10 cellular contexts compared by ENCODE assay signal in genomic region chr6:148760143-148760505, GRCh38. TPM values are rescaled to one million over a fixed set of nuclear protein-coding genes. Genes with fewer than 3 reads are reported as not detected.
DNase-seq lines count a peak whose midpoint lies in the region; ATAC-seq and TF ChIP-seq lines count a peak whose summit lies in the region.
"Had no signal": no experiment of that assay in that cellular context is flagged by ENCODE, and none has a peak within 500 bp of the region (broad histone marks: within the 10 kb centered on the region; RNA-seq: fewer than 3 reads in every experiment).

No MANE protein-coding gene starts in this region.

- no peak for DNase-seq in GM06990 (ENCODE audit: extremely low read depth, insufficient read length)
- no peak for DNase-seq in IMR-90
- no peak for DNase-seq in effector memory CD4-positive, alpha-beta T cell
- no peak for DNase-seq in iPS-NIHi11 (ENCODE audit: low spot score)
- DNase-seq in WTC11 (ENCODE audit: low spot score) = no peak
- DNase-seq in activated effector memory CD4-positive, alpha-beta T cell treated with Interleukin-2 at 50 U/mL for 16 hours = no peak
- DNase-seq: body of pancreas; MM.1S; stimulated activated CD4-positive, alpha-beta T cell treated with anti-CD3 and anti-CD28 coated beads, Interleukin-4, amount 100 ng/mL, for 4 hours had no signal

- H3K4me1 ChIP-seq in IMR-90 (ENCODE audit: control insufficient read depth, insufficient read depth, low read length) = peaks cover 8% of the 10 kb centered on the region
- H3K4me1 ChIP-seq in effector memory CD4-positive, alpha-beta T cell (ENCODE audit: control insufficient read depth, insufficient read depth, low read length, poor library complexity, severe bottlenecking) = peaks cover 45% of the 10 kb centered on the region

- H4K91ac ChIP-seq in IMR-90 (ENCODE audit: insufficient read depth, low read depth, low read length) = no peak overlapping the region

- H3K4ac ChIP-seq in IMR-90 (ENCODE audit: low read depth, low read length) = 0 out of 2 replicates have a peak overlapping the region, but pooled peaks have one; percentile 31

- H2AK9ac ChIP-seq in IMR-90 (replicated peaks; ENCODE audit: low read depth, low read length, poor library complexity) = no peak overlapping the region

- no peak overlapping the region for H3K18ac ChIP-seq in IMR-90 (ENCODE audit: low read depth, low read length)

- 0 out of 3 replicates have a peak overlapping the region, but pooled peaks have one; percentile 11 for H2BK15ac ChIP-seq in IMR-90 (ENCODE audit: low read depth, low read length)

- peaks cover 31 to 37% of the 10 kb centered on the region in 2 experiments; a peak in 3 of 4 replicates for H3K79me1 ChIP-seq in IMR-90 (ENCODE audit: low read depth in 1 of 2, low read length in 2 of 2)

- TF ChIP-seq CTCF in GM06990 (IDR thresholded peaks at IDR 0.05; ENCODE audit: insufficient read depth, low read length, poor library complexity, severe bottlenecking) = no peak
- no peak for TF ChIP-seq CTCF in IMR-90 (conservative IDR thresholded peaks at IDR 0.05; ENCODE audit: low read depth, low read length)
- no peak for TF ChIP-seq CTCF in WTC11 (IDR thresholded peaks at IDR 0.05)

- 0 out of 2 replicates have a peak, but pooled peaks cover 8% of the 10 kb centered on the region for H3K9me3 Mint-ChIP-seq in WTC11

- BruUV-seq in IMR-90 (replicated peaks; lab: Mats Ljungman, UMichigan) = no TSS peak

- peak overlapping the region; percentile 54; the same call in 1 of the 2 replicates for H2AK5ac ChIP-seq in IMR-90 (ENCODE audit: low read depth, low read length)

- intact Hi-C loops in IMR-90 (cut with micrococcal nuclease) = no loop called here

- no peak overlapping the region for H4K5ac ChIP-seq in IMR-90 (ENCODE audit: low read depth, low read length)

- no peak overlapping the region for H2BK20ac ChIP-seq in IMR-90 (ENCODE audit: low read depth, low read length)

- TF ChIP-seq RAD21 in IMR-90 (IDR thresholded peaks at IDR 0.05; ENCODE audit: low read length) = no peak

- H3K36me3 Mint-ChIP-seq in WTC11 = no peaks in the 10 kb centered on the region; the same call in 1 of the 2 replicates

- ATAC-seq in IMR-90 (ENCODE audit: low read depth) = no peak
- ATAC-seq in WTC11 = no peak
- ATAC-seq: body of pancreas had no signal

- H4K20me1 ChIP-seq in IMR-90 (ENCODE audit: insufficient read depth, low read length) = peaks cover 27% of the 10 kb centered on the region

- peak overlapping the region; percentile 48; the same call in 1 of the 2 replicates for H3K23ac ChIP-seq in IMR-90 (ENCODE audit: low read depth, low read length)

- H3K9me1 ChIP-seq in IMR-90 (ENCODE audit: insufficient read depth, low read length) = peaks cover 11% of the 10 kb centered on the region

- H3K4me3 ChIP-seq in GM06990 (replicated peaks; ENCODE audit: low read depth, low read length) (peak overlapping the region; percentile 48), IMR-90 (ENCODE audit: insufficient read depth, low read depth, low read length) (no peak overlapping the region), skin epidermis (no peak overlapping the region)
- peak overlapping the region; percentile 31 for H3K4me3 ChIP-seq in effector memory CD4-positive, alpha-beta T cell (ENCODE audit: insufficient read depth, low read depth, low read length, poor library complexity, severe bottlenecking)
- H3K4me3 ChIP-seq: body of pancreas had no signal

- no peak overlapping the region for H3K27ac ChIP-seq in IMR-90 (ENCODE audit: insufficient read depth, low read length)
- peak overlapping the region; percentile 90 for H3K27ac ChIP-seq in effector memory CD4-positive, alpha-beta T cell (ENCODE audit: insufficient read depth, low read length, poor library complexity, severe bottlenecking)
- peak overlapping the region in 16 of 21 experiments; percentile 3 to 89 (median 58) for H3K27ac ChIP-seq in skin epidermis

- peak overlapping the region; percentile 47 for H2AFZ ChIP-seq in IMR-90 (replicated peaks; ENCODE audit: low read length, poor library complexity)

- H3K27me3 ChIP-seq in GM06990 (replicated peaks; ENCODE audit: control insufficient read depth, insufficient read depth, low read length) (no peaks in the 10 kb centered on the region), IMR-90 (ENCODE audit: control insufficient read depth, insufficient read depth, low read length) (no peaks in the 10 kb centered on the region)
- no peaks in the 10 kb centered on the region for H3K27me3 ChIP-seq in effector memory CD4-positive, alpha-beta T cell (replicated peaks; ENCODE audit: control insufficient read depth, insufficient read depth, low read length, poor library complexity, severe bottlenecking)
- H3K27me3 ChIP-seq: body of pancreas had no signal

- in situ Hi-C loops in IMR-90 (cut with MboI; ENCODE audit: low sequenced_read_pairs) = no loop called here

- no peak overlapping the region for H3K56ac ChIP-seq in IMR-90 (ENCODE audit: extremely low read depth, insufficient read depth, low read length)

- 0 out of 2 replicates have a peak overlapping the region, but pooled peaks have one; percentile 15 for H3K9ac ChIP-seq in IMR-90 (ENCODE audit: low read depth, low read length)

- no peak overlapping the region for H3K27ac Mint-ChIP-seq in WTC11

- no peak overlapping the region for H3K4me3 Mint-ChIP-seq in WTC11

- H3K9me3 ChIP-seq in IMR-90 (ENCODE audit: control insufficient read depth, insufficient read depth, low read length) = no peaks in the 10 kb centered on the region
- H3K9me3 ChIP-seq in effector memory CD4-positive, alpha-beta T cell (ENCODE audit: control insufficient read depth, low read length) = no peaks in the 10 kb centered on the region
- H3K9me3 ChIP-seq: body of pancreas had no signal

- no peak for TF ChIP-seq POLR2A in IMR-90 (IDR thresholded peaks at IDR 0.05; ENCODE audit: low read depth, low read length)

- dilution Hi-C loops in IMR-90 (cut with HindIII; ENCODE audit: low sequenced_read_pairs, unreplicated experiment) = no loop called here

- H3K4me1 Mint-ChIP-seq in WTC11 = peaks cover 84% of the 10 kb centered on the region

- no peak overlapping the region for H2BK5ac ChIP-seq in IMR-90 (ENCODE audit: low read depth, low read length, poor library complexity, severe bottlenecking)

- H3K27me3 Mint-ChIP-seq in WTC11 (ENCODE audit: low read depth) = no peaks in the 10 kb centered on the region

- WGBS in IMR-90 (ENCODE audit: extremely low coverage in 2 of 2, insufficient read length in 1 of 2), 2 experiments = 100% methylated on average over 1 of the region's 3 CpGs; no CpG with 5 or more reads in 1 of the 2 experiments

- H4K8ac ChIP-seq in IMR-90 (ENCODE audit: low read depth in 2 of 2, low read length in 2 of 2) = no peak overlapping the region

- H3K4me2 ChIP-seq in IMR-90 (ENCODE audit: low read depth, low read length) = peak overlapping the region; percentile 7; the same call in 1 of the 2 replicates

- no peak overlapping the region for H2BK120ac ChIP-seq in IMR-90 (ENCODE audit: low read depth, low read length)

- CTCF ChIA-PET in IMR-90 (lab: Yijun Ruan, JAX) = interaction anchor here (0.6 to 1.0 kb wide), 3 partner anchors 12 to 151 kb away, joined by 3 to 5 read pairs (median 4); no protein-coding TSS in a partner anchor
- CTCF ChIA-PET in WTC11 (lab: Charles Lee) = interaction anchor here (0.9 kb wide), 1 partner anchor 12 kb away, joined by 3 read pairs; no protein-coding TSS in a partner anchor

- peak overlapping the region; percentile 78 for H3K14ac ChIP-seq in IMR-90 (replicated peaks; ENCODE audit: low read depth, low read length)

- H3K36me3 ChIP-seq in GM06990 (ENCODE audit: control insufficient read depth, insufficient read depth, low read length) (no peaks in the 10 kb centered on the region), IMR-90 (ENCODE audit: control insufficient read depth, insufficient read depth, low read length) (no peaks in the 10 kb centered on the region)
- no peaks in the 10 kb centered on the region for H3K36me3 ChIP-seq in effector memory CD4-positive, alpha-beta T cell (ENCODE audit: control insufficient read depth, insufficient read depth, low read length)

- POLR2A ChIA-PET in IMR-90 (lab: Charles Lee; ENCODE audit: unreplicated experiment) = interaction anchor here (0.6 kb wide), 1 partner anchor 34 kb away, joined by 5 read pairs; no protein-coding TSS in a partner anchor
- POLR2A ChIA-PET in WTC11 (lab: Charles Lee) = interaction anchor here (0.6 kb wide), 1 partner anchor 36 kb away, joined by 5 read pairs; no protein-coding TSS in a partner anchor

TF ChIP-seq in IMR-90, 13 proteins besides CTCF, POLR2A, EP300 and RAD21 (continues in another document):
- no peak for TF ChIP-seq USF2 (IDR thresholded peaks at IDR 0.05; ENCODE audit: low read depth, low read length)
- TF ChIP-seq MAFK (IDR thresholded peaks at IDR 0.05; ENCODE audit: low read depth, low read length) = no peak
- TF ChIP-seq BHLHE40 (IDR thresholded peaks at IDR 0.05; ENCODE audit: low read depth, low read length) = no peak
- TF ChIP-seq CEBPB (IDR thresholded peaks at IDR 0.05; ENCODE audit: low read depth, low read length) = no peak
- no peak for TF ChIP-seq FOS (IDR thresholded peaks at IDR 0.05; ENCODE audit: low read depth, low read length)

TF ChIP-seq in WTC11, 78 proteins besides CTCF, POLR2A, EP300 and RAD21:
- TF ChIP-seq E2F1 (CRISPR knock-in tag; IDR thresholded peaks at IDR 0.05) = no peak
- no peak for TF ChIP-seq FOXK1 (CRISPR knock-in tag; IDR thresholded peaks at IDR 0.05)
- no peak for TF ChIP-seq MXD4 (CRISPR knock-in tag; IDR thresholded peaks at IDR 0.05; ENCODE audit: borderline replicate concordance)
- no peak for TF ChIP-seq RORB (CRISPR knock-in tag; IDR thresholded peaks at IDR 0.05)
- TF ChIP-seq E2F5 (CRISPR knock-in tag; IDR thresholded peaks at IDR 0.05) = no peak

RNA-seq across cellular contexts. Expression of gene UST, which starts 13.3 kb away (rescaled TPM):
- 13.8 and 14.4 TPM in 2 replicates for total RNA-seq in IMR-90 (2012; rRNA removed)
- polyA plus RNA-seq in IMR-90 (2012; rRNA removed) = 6.6 and 7.7 TPM in 2 replicates
- polyA plus RNA-seq in IMR-90 (2012; cell fraction: cytosol; rRNA removed) = 2.8 and 5.4 TPM in 2 replicates
- 1.2 and 5.5 TPM in 2 replicates for polyA plus RNA-seq in IMR-90 (2012; cell fraction: nucleus; rRNA removed; ENCODE audit: low replicate concordance)
- total RNA-seq in WTC11 (2021) = 32.1 to 33.8 TPM (median 33.8 TPM) in 3 replicates

Comparison
In these comparisons a context has a peak if more than half of its experiments do, and no peak if none do; other contexts are left out.
1. H3K4me3 ChIP-seq: peak in GM06990 (single experiment) and effector memory CD4-positive, alpha-beta T cell (single experiment); none in IMR-90 (single experiment) and skin epidermis (0 of 7).